In genomic region chr12:53062011-53062961, GRCh38 we compare ENCODE assay signal across 11 cellular contexts. TPM values are rescaled to one million over a fixed set of nuclear protein-coding genes. Genes with fewer than 3 reads are reported as not detected.
DNase-seq lines count a peak whose midpoint lies in the region; ATAC-seq, FAIRE-seq and TF ChIP-seq lines count a peak whose summit lies in the region.
"Had no signal": no experiment of that assay in that cellular context is flagged by ENCODE, and none has a peak within 500 bp of the region (broad histone marks: within the 10 kb centered on the region; RNA-seq: fewer than 3 reads in every experiment).

No MANE protein-coding gene starts in this region.

- no peak for TF ChIP-seq EP300 in K562 (IDR thresholded peaks at IDR 0.05; ENCODE audit: low read length)

- no peak overlapping the region for H3K4me2 ChIP-seq in K562 (ENCODE audit: insufficient read depth, low read length)

- H3K9me3 ChIP-seq in K562 (replicated peaks; ENCODE audit: control insufficient read depth, insufficient read depth, low read depth, low read length) = no peaks in the 10 kb centered on the region
- no peaks in the 10 kb centered on the region for H3K9me3 ChIP-seq in liver (ENCODE audit: control insufficient read depth in 4 of 4, low read length in 3 of 4)
- no peaks in the 10 kb centered on the region for H3K9me3 ChIP-seq in stomach smooth muscle (ENCODE audit: control insufficient read depth in 2 of 2, low read length in 2 of 2)

- H3K27me3 Mint-ChIP-seq in progenitor cell of endocrine pancreas (peaks cover 6% of the 10 kb centered on the region), CD14-positive monocyte (ENCODE audit: low read depth in 3 of 3) (peaks cover 0 to 10% (median 6%) of the 10 kb centered on the region in 3 donors)

- no peaks in the 10 kb centered on the region for H3K9me1 ChIP-seq in K562 (ENCODE audit: control insufficient read depth, insufficient read depth, low read length)

- peak; percentile 80 for DNase-seq in NCI-H226
- no peak for DNase-seq in K562 (ENCODE audit: extremely low read depth in 1 of 4, low spot score in 3 of 4)
- no peak for DNase-seq in progenitor cell of endocrine pancreas (ENCODE audit: low spot score, unreplicated experiment)
- DNase-seq in CD14-positive monocyte (ENCODE audit: low spot score) = no peak
- DNase-seq: activated CD4-positive, CD25-positive, alpha-beta regulatory T cell; activated gamma-delta T cell; cortex of kidney had no signal

- BruUV-seq in K562 (replicated peaks; lab: Mats Ljungman, UMichigan) = no TSS peak

- H3K27ac Mint-ChIP-seq in progenitor cell of endocrine pancreas (no peak overlapping the region), CD14-positive monocyte (no peak overlapping the region)

- no peaks in the 10 kb centered on the region; a peak in 1 of 5 replicates for H3K27me3 ChIP-seq in K562 (ENCODE audit: control insufficient read depth in 2 of 2, insufficient read depth in 2 of 2, low read length in 2 of 2)
- H3K27me3 ChIP-seq in liver (ENCODE audit: control insufficient read depth in 4 of 4, insufficient read depth in 4 of 4, low read length in 3 of 4) = no peaks in the 10 kb centered on the region
- no peaks in the 10 kb centered on the region for H3K27me3 ChIP-seq in stomach smooth muscle (ENCODE audit: control insufficient read depth in 1 of 2, insufficient read depth in 2 of 2, low read length in 2 of 2)

- CTCF ChIA-PET in K562 (lab: Yijun Ruan, JAX; ENCODE audit: low intra/inter-chr PET ratio) = interaction anchor here (0.6 kb wide), 1 partner anchor 261 kb away, joined by 3 read pairs; no protein-coding TSS in a partner anchor

- WGBS in K562 (ENCODE audit: insufficient coverage, low coverage, missing lambda C conversion rate) = 50% methylated on average over 19 of the region's 20 CpGs
- 81% methylated on average over 20 of the region's 20 CpGs for WGBS in liver

- TF ChIP-seq RAD21 in K562 (CRISPR knock-in tag; conservative IDR thresholded peaks at IDR 0.05 in 1 of 2, IDR thresholded peaks at IDR 0.05 in 1 of 2) (no peak), liver (IDR thresholded peaks at IDR 0.05) (no peak)

- peaks cover 6% of the 10 kb centered on the region; the same call in 2 of the 3 replicates for H3K36me3 ChIP-seq in K562 (ENCODE audit: control insufficient read depth, insufficient read depth, low read length)
- H3K36me3 ChIP-seq in liver (ENCODE audit: control insufficient read depth in 4 of 4, insufficient read depth in 3 of 4, low read depth in 1 of 4, low read length in 3 of 4) = peaks cover 3 to 38% (median 23%) of the 10 kb centered on the region in 4 donors
- H3K36me3 ChIP-seq in stomach smooth muscle (ENCODE audit: control insufficient read depth in 2 of 2, insufficient read depth in 2 of 2, low read length in 2 of 2) = peaks cover 22 to 54% of the 10 kb centered on the region in 2 donors

- no peak overlapping the region for H3K27ac ChIP-seq in K562 (ENCODE audit: extremely low read depth, low read depth, low read length)
- peak overlapping the region; percentile 63 to 71 for H3K27ac ChIP-seq in liver (ENCODE audit: low read depth in 1 of 2, low read length in 2 of 2)
- peak overlapping the region; percentile 37 for H3K27ac ChIP-seq in stomach smooth muscle (ENCODE audit: low read length)

- TF ChIP-seq POLR2A in K562 (conservative IDR thresholded peaks at IDR 0.05) = no peak

- H3K9me3 Mint-ChIP-seq in progenitor cell of endocrine pancreas (ENCODE audit: low read depth) (no peaks in the 10 kb centered on the region), CD14-positive monocyte (peaks cover 0 to 1% (median 0%) of the 10 kb centered on the region in 7 donors)

- intact Hi-C loops in K562 (cut with micrococcal nuclease) (loop anchor here (10.0 kb wide), 1 partner anchor 443 kb away; the partner anchor contains the start of genes NPFF and TARBP2), CD14-positive monocyte (cut with micrococcal nuclease) (no loop called here)

- in situ Hi-C loops in K562 (cut with MboI) = loop anchor here (10.0 kb wide), 1 partner anchor 143 kb away; the partner anchor contains the start of gene ITGB7

- no peak for FAIRE-seq in K562 (lab: Jason Lieb, UNC)

- peak overlapping the region in 1 of 2 experiments; percentile 21; a peak in 1 of 4 replicates for H3K9ac ChIP-seq in K562 (ENCODE audit: insufficient read depth in 1 of 2, low read depth in 2 of 2, low read length in 2 of 2)
- no peak overlapping the region for H3K9ac ChIP-seq in liver (ENCODE audit: low read depth in 1 of 2, low read length in 2 of 2)
- H3K9ac ChIP-seq in stomach smooth muscle (ENCODE audit: low read length in 2 of 2) = no peak overlapping the region

- no peak overlapping the region for H2AFZ ChIP-seq in K562 (ENCODE audit: low read depth, low read length)

- no peak overlapping the region for H3K4me3 ChIP-seq in K562
- H3K4me3 ChIP-seq in liver (ENCODE audit: low read depth in 1 of 3, low read length in 3 of 3) = no peak overlapping the region
- H3K4me3 ChIP-seq in stomach smooth muscle (ENCODE audit: low read length in 2 of 2) = peak overlapping the region in 1 of 2 donors; percentile 15

- no peaks in the 10 kb centered on the region for H4K20me1 ChIP-seq in K562 (replicated peaks; ENCODE audit: control insufficient read depth, insufficient read depth, low read length)

- H3K79me2 ChIP-seq in K562 (ENCODE audit: control insufficient read depth, insufficient read depth, low read length) = no peaks in the 10 kb centered on the region

- TF ChIP-seq CTCF in K562 (IDR thresholded peaks at IDR 0.05 in 2 of 3, conservative IDR thresholded peaks at IDR 0.05 in 1 of 3; ENCODE audit: insufficient read depth in 2 of 3, low read depth in 1 of 3, low read length in 3 of 3) (0 out of 6 replicates have a peak, but pooled peaks of 1 of the 3 experiments have one; percentile 6), liver (IDR thresholded peaks at IDR 0.05; ENCODE audit: low read depth, low read length, missing input control) (peak; percentile 7), progenitor cell of endocrine pancreas (IDR thresholded peaks at IDR 0.05; ENCODE audit: unreplicated experiment) (no peak), CD14-positive monocyte (IDR thresholded peaks at IDR 0.05) (no peak)

- ATAC-seq in K562 (no peak), GM18907 (IDR thresholded peaks at IDR 0.05; ENCODE audit: unreplicated experiment) (no peak)

- H3K4me1 ChIP-seq in K562 (replicated peaks in 1 of 2; ENCODE audit: control insufficient read depth in 2 of 2, insufficient read depth in 2 of 2, low read length in 2 of 2) (peaks cover 12 to 49% of the 10 kb centered on the region in 2 experiments; a peak in 4 of 5 replicates), liver (ENCODE audit: control insufficient read depth in 4 of 4, insufficient read depth in 4 of 4, low read length in 3 of 4) (peaks cover 18 to 40% (median 29%) of the 10 kb centered on the region in 4 donors), stomach smooth muscle (ENCODE audit: control insufficient read depth, insufficient read depth, low read length) (peaks cover 66% of the 10 kb centered on the region)

- H3K36me3 Mint-ChIP-seq in progenitor cell of endocrine pancreas (ENCODE audit: insufficient read depth) (peaks cover 10% of the 10 kb centered on the region), CD14-positive monocyte (peaks cover 38 to 43% of the 10 kb centered on the region in 2 donors)

- H3K4me3 Mint-ChIP-seq in progenitor cell of endocrine pancreas (ENCODE audit: low read depth) = no peak overlapping the region
- no peak overlapping the region for H3K4me3 Mint-ChIP-seq in CD14-positive monocyte

- H3K4me1 Mint-ChIP-seq in progenitor cell of endocrine pancreas (ENCODE audit: low read depth) (peaks cover 5% of the 10 kb centered on the region), CD14-positive monocyte (peaks cover 9% of the 10 kb centered on the region)

- POLR2A ChIA-PET in K562 (lab: Yijun Ruan, JAX) = interaction anchor here (0.6 to 1.1 kb wide), 5 partner anchors 9 to 24 kb away, joined by 3 to 6 read pairs (median 3); partner anchors contain the start of gene SPRYD3

RNA-seq across cellular contexts. Expression of gene TNS2, which starts 12.4 kb away (rescaled TPM):
- 7.1 and 23.0 TPM in 2 replicates for total RNA-seq in K562 (2011; cell fraction: chromatin; rRNA removed; ENCODE audit: low replicate concordance)
- total RNA-seq in K562 (2011; cell fraction: nucleolus; rRNA removed) = 8.0 and 14.7 TPM in 2 replicates
- total RNA-seq in K562 (2011; cell fraction: nucleoplasm; rRNA removed) = 8.0 and 11.1 TPM in 2 replicates
- 1.2 and 1.3 TPM in 2 replicates for total RNA-seq in K562 (2014; rRNA removed)
- total RNA-seq in K562 (2014; rRNA removed; fragmentation: Illumina TruSeq; extraction: Trizol) = 0.41 and 0.73 TPM in 2 replicates
- 0.65 and 0.79 TPM in 2 replicates for total RNA-seq in K562 (2015; rRNA removed; fragmentation: Illumina TruSeq; extraction: Trizol)
- total RNA-seq in K562 (2021) = 2.8 and 3.1 TPM in 2 replicates
- polyA plus RNA-seq in K562 (2011; rRNA removed) = 1.3 and 1.7 TPM in 2 replicates
- polyA plus RNA-seq in K562 (2011; cell fraction: cytosol; rRNA removed) = 0.91 and 1.3 TPM in 2 replicates
- 7.6 and 16.8 TPM in 2 replicates for polyA plus RNA-seq in K562 (2011; cell fraction: nucleus; rRNA removed)
- 1.5 and 2.8 TPM in 2 replicates for polyA plus RNA-seq in K562 (2012)
- 1.4 and 1.6 TPM in 2 replicates for polyA plus RNA-seq in K562 (2014; fragmentation: Illumina TruSeq; extraction: Trizol)
- polyA plus RNA-seq in K562 (2014; fragmentation: Nextera tagmentation; extraction: Ambion mirVana) = under 1 TPM in 1 of 2 experiments, not detected in 1; 0.28 TPM
- polyA plus RNA-seq in K562 (2014; rRNA removed) = 1.0 and 2.8 TPM in 2 replicates
- 2.3 and 2.9 TPM in 2 replicates for polyA minus RNA-seq in K562 (2011; rRNA and poly(A)+ RNA removed)
- 4.6 and 4.9 TPM in 2 replicates for polyA minus RNA-seq in K562 (2011; cell fraction: cytosol; rRNA and poly(A)+ RNA removed)
- polyA minus RNA-seq in K562 (2011; cell fraction: nucleus; rRNA and poly(A)+ RNA removed) = 9.4 and 13.6 TPM in 2 replicates
- 10 to 100 TPM; 11.7 to 94.0 TPM for total RNA-seq in liver
- polyA plus RNA-seq in liver = 10 to 100 TPM; 44.7 to 47.2 TPM
- total RNA-seq in progenitor cell of endocrine pancreas = 6.6 and 7.3 TPM in 2 replicates
- polyA plus RNA-seq in CD14-positive monocyte = under 1 TPM; 0.36 to 0.43 TPM

RNA-seq across cellular contexts. Expression of gene SPRYD3, which starts 16.9 kb away (rescaled TPM):
- total RNA-seq in K562 (2011; cell fraction: chromatin; rRNA removed; ENCODE audit: low replicate concordance) = 10.8 and 27.6 TPM in 2 replicates
- total RNA-seq in K562 (2011; cell fraction: nucleolus; rRNA removed) = 15.0 and 17.4 TPM in 2 replicates
- total RNA-seq in K562 (2011; cell fraction: nucleoplasm; rRNA removed) = 15.6 and 18.3 TPM in 2 replicates
- total RNA-seq in K562 (2014; rRNA removed) = 8.4 and 10.6 TPM in 2 replicates
- total RNA-seq in K562 (2014; rRNA removed; fragmentation: Illumina TruSeq; extraction: Trizol) = 4.1 and 5.1 TPM in 2 replicates
- total RNA-seq in K562 (2015; rRNA removed; fragmentation: Illumina TruSeq; extraction: Trizol) = 5.0 and 5.9 TPM in 2 replicates
- 10.8 and 13.6 TPM in 2 replicates for total RNA-seq in K562 (2021)
- polyA plus RNA-seq in K562 (2011; rRNA removed) = 6.2 and 7.6 TPM in 2 replicates
- 8.6 and 18.4 TPM in 2 replicates for polyA plus RNA-seq in K562 (2011; cell fraction: cytosol; rRNA removed)
- polyA plus RNA-seq in K562 (2011; cell fraction: nucleus; rRNA removed) = 11.1 and 16.3 TPM in 2 replicates
- polyA plus RNA-seq in K562 (2012) = 11.4 and 11.7 TPM in 2 replicates
- 10.6 and 11.4 TPM in 2 replicates for polyA plus RNA-seq in K562 (2014; fragmentation: Illumina TruSeq; extraction: Trizol)
- polyA plus RNA-seq in K562 (2014; fragmentation: Nextera tagmentation; extraction: Ambion mirVana) = 1 to 10 TPM; 1.5 to 2.6 TPM
- polyA plus RNA-seq in K562 (2014; rRNA removed) = 9.1 and 11.0 TPM in 2 replicates
- polyA minus RNA-seq in K562 (2011; rRNA and poly(A)+ RNA removed) = 7.4 and 10.3 TPM in 2 replicates
- polyA minus RNA-seq in K562 (2011; cell fraction: cytosol; rRNA and poly(A)+ RNA removed) = 6.8 and 11.6 TPM in 2 replicates
- polyA minus RNA-seq in K562 (2011; cell fraction: nucleus; rRNA and poly(A)+ RNA removed) = 6.6 and 7.5 TPM in 2 replicates
- 10 to 100 TPM in 1 of 2 donors, 1 to 10 TPM in 1; 6.0 to 15.2 TPM for total RNA-seq in liver
- 10 to 100 TPM; 11.3 to 20.3 TPM for polyA plus RNA-seq in liver
- 17.9 and 18.0 TPM in 2 replicates for total RNA-seq in progenitor cell of endocrine pancreas
- 10 to 100 TPM; 21.8 to 26.9 TPM for polyA plus RNA-seq in CD14-positive monocyte

RNA-seq across cellular contexts. Expression of gene IGFBP6, which starts 35.2 kb away (rescaled TPM):
- total RNA-seq in K562 (2011; cell fraction: chromatin; rRNA removed; ENCODE audit: low replicate concordance) = 0.97 TPM in 1 of 2 replicates, not detected in the other
- 0.66 and 1.8 TPM in 2 replicates for total RNA-seq in K562 (2011; cell fraction: nucleolus; rRNA removed)
- total RNA-seq in K562 (2011; cell fraction: nucleoplasm; rRNA removed) = 0.37 TPM in 1 of 2 replicates, not detected in the other
- total RNA-seq in K562 (2014; rRNA removed) (1.2 and 1.6 TPM in 2 replicates), K562 (2014; rRNA removed; fragmentation: Illumina TruSeq; extraction: Trizol) (0.36 and 0.61 TPM in 2 replicates), K562 (2015; rRNA removed; fragmentation: Illumina TruSeq; extraction: Trizol) (0.38 and 0.76 TPM in 2 replicates), K562 (2021) (1.4 and 2.3 TPM in 2 replicates), liver (10 to 100 TPM in 1 of 2 donors, 1 to 10 TPM in 1; 1.6 to 13.6 TPM), progenitor cell of endocrine pancreas (25.7 and 26.5 TPM in 2 replicates)
- polyA plus RNA-seq in K562 (2011; rRNA removed) (0.24 and 1.4 TPM in 2 replicates), K562 (2014; fragmentation: Illumina TruSeq; extraction: Trizol) (0.52 and 0.62 TPM in 2 replicates), K562 (2014; fragmentation: Nextera tagmentation; extraction: Ambion mirVana) (under 1 TPM; 0.15 to 0.23 TPM), K562 (2014; rRNA removed) (0.54 and 2.4 TPM in 2 replicates), liver (10 to 100 TPM; 10.5 to 17.6 TPM), CD14-positive monocyte (not detected)
- polyA plus RNA-seq in K562 (2011; cell fraction: cytosol; rRNA removed) = 0.94 and 2.5 TPM in 2 replicates
- 0.24 and 0.47 TPM in 2 replicates for polyA plus RNA-seq in K562 (2011; cell fraction: nucleus; rRNA removed)
- 0.89 and 1.4 TPM in 2 replicates for polyA plus RNA-seq in K562 (2012)
- polyA minus RNA-seq in K562 (2011; rRNA and poly(A)+ RNA removed) = not detected in 2 replicates
- polyA minus RNA-seq in K562 (2011; cell fraction: cytosol; rRNA and poly(A)+ RNA removed) = 1.1 TPM in 1 of 2 replicates, not detected in the other
- not detected in 2 replicates for polyA minus RNA-seq in K562 (2011; cell fraction: nucleus; rRNA and poly(A)+ RNA removed)

RNA-seq across cellular contexts. Expression of gene SOAT2, which starts 41.0 kb away (rescaled TPM):
- not detected in 2 replicates for total RNA-seq in K562 (2011; cell fraction: chromatin; rRNA removed; ENCODE audit: low replicate concordance)
- not detected in 2 replicates for total RNA-seq in K562 (2011; cell fraction: nucleolus; rRNA removed)
- total RNA-seq in K562 (2011; cell fraction: nucleoplasm; rRNA removed) = 0.38 TPM in 1 of 2 replicates, not detected in the other
- not detected in 2 replicates for total RNA-seq in K562 (2014; rRNA removed)
- total RNA-seq in K562 (2014; rRNA removed; fragmentation: Illumina TruSeq; extraction: Trizol) = not detected in 2 replicates
- not detected in 2 replicates for total RNA-seq in K562 (2015; rRNA removed; fragmentation: Illumina TruSeq; extraction: Trizol)
- not detected in 2 replicates for total RNA-seq in K562 (2021)
- not detected in 2 replicates for polyA plus RNA-seq in K562 (2011; rRNA removed)
- polyA plus RNA-seq in K562 (2011; cell fraction: cytosol; rRNA removed) = not detected in 2 replicates
- not detected in 2 replicates for polyA plus RNA-seq in K562 (2011; cell fraction: nucleus; rRNA removed)
- polyA plus RNA-seq in K562 (2012) = not detected in 2 replicates
- not detected in 2 replicates for polyA plus RNA-seq in K562 (2014; fragmentation: Illumina TruSeq; extraction: Trizol)
- not detected for polyA plus RNA-seq in K562 (2014; fragmentation: Nextera tagmentation; extraction: Ambion mirVana)
- 0.04 TPM in 1 of 2 replicates, not detected in the other for polyA plus RNA-seq in K562 (2014; rRNA removed)
- polyA minus RNA-seq in K562 (2011; rRNA and poly(A)+ RNA removed) = not detected in 2 replicates
- not detected in 2 replicates for polyA minus RNA-seq in K562 (2011; cell fraction: cytosol; rRNA and poly(A)+ RNA removed)
- polyA minus RNA-seq in K562 (2011; cell fraction: nucleus; rRNA and poly(A)+ RNA removed) = not detected in 2 replicates
- 1 to 10 TPM in 1 of 2 donors, under 1 TPM in 1; 0.92 to 9.4 TPM for total RNA-seq in liver
- 1 to 10 TPM in 1 of 2 donors, under 1 TPM in 1; 0.48 to 1.6 TPM for polyA plus RNA-seq in liver
- 0.98 and 1.1 TPM in 2 replicates for total RNA-seq in progenitor cell of endocrine pancreas
- not detected for polyA plus RNA-seq in CD14-positive monocyte
- total RNA-seq: SK-MEL-5 had no signal

RNA-seq across cellular contexts. Expression of gene EIF4B, which starts 56.0 kb away (rescaled TPM):
- 260 and 374 TPM in 2 replicates for total RNA-seq in K562 (2011; cell fraction: chromatin; rRNA removed; ENCODE audit: low replicate concordance)
- total RNA-seq in K562 (2011; cell fraction: nucleolus; rRNA removed) = 137 and 149 TPM in 2 replicates
- 211 and 264 TPM in 2 replicates for total RNA-seq in K562 (2011; cell fraction: nucleoplasm; rRNA removed)
- total RNA-seq in K562 (2014; rRNA removed) (617 and 636 TPM in 2 replicates), K562 (2014; rRNA removed; fragmentation: Illumina TruSeq; extraction: Trizol) (669 and 710 TPM in 2 replicates), K562 (2015; rRNA removed; fragmentation: Illumina TruSeq; extraction: Trizol) (624 and 636 TPM in 2 replicates), K562 (2021) (535 and 617 TPM in 2 replicates), liver (100 to 1,000 TPM; 264 to 273 TPM), progenitor cell of endocrine pancreas (447 and 487 TPM in 2 replicates)
- polyA plus RNA-seq in K562 (2011; rRNA removed) (489 and 497 TPM in 2 replicates), K562 (2014; fragmentation: Illumina TruSeq; extraction: Trizol) (552 and 578 TPM in 2 replicates), K562 (2014; fragmentation: Nextera tagmentation; extraction: Ambion mirVana) (100 to 1,000 TPM; 138 to 150 TPM), K562 (2014; rRNA removed) (312 and 317 TPM in 2 replicates), liver (10 to 100 TPM; 32.1 to 73.2 TPM), CD14-positive monocyte (10 to 100 TPM; 41.2 to 58.6 TPM)
- polyA plus RNA-seq in K562 (2011; cell fraction: cytosol; rRNA removed) = 278 and 542 TPM in 2 replicates
- 180 and 236 TPM in 2 replicates for polyA plus RNA-seq in K562 (2011; cell fraction: nucleus; rRNA removed)
- polyA plus RNA-seq in K562 (2012) = 383 and 523 TPM in 2 replicates
- 1,377 and 1,493 TPM in 2 replicates for polyA minus RNA-seq in K562 (2011; rRNA and poly(A)+ RNA removed)
- polyA minus RNA-seq in K562 (2011; cell fraction: cytosol; rRNA and poly(A)+ RNA removed) = 466 and 538 TPM in 2 replicates
- 102 and 253 TPM in 2 replicates for polyA minus RNA-seq in K562 (2011; cell fraction: nucleus; rRNA and poly(A)+ RNA removed)
